ENCODE assay signal across 14 cellular contexts in genomic region chr11:88281317-88281712, GRCh38. TPM values are rescaled to one million over a fixed set of nuclear protein-coding genes. Genes with fewer than 3 reads are reported as not detected.
DNase-seq lines count a peak whose midpoint lies in the region; TF ChIP-seq lines count a peak whose summit lies in the region.
"Had no signal": no experiment of that assay in that cellular context is flagged by ENCODE, and none has a peak within 500 bp of the region (broad histone marks: within the 10 kb centered on the region; RNA-seq: fewer than 3 reads in every experiment).

No MANE protein-coding gene starts in this region.

- DNase-seq in LHCN-M2 (ENCODE audit: low read depth) (peak; percentile 5), amniotic epithelial cell (ENCODE audit: low read depth) (peak; percentile 9), foreskin melanocyte (peak; percentile 51), activated T-cell treated with anti-CD3 and anti-CD28 coated beads for 4 hours (no peak), amygdala (lab: John Stamatoyannopoulos, UW) (no peak), NCI-H187 (lab: John Stamatoyannopoulos, UW) (no peak), RWPE1 (ENCODE audit: low spot score) (no peak)
- DNase-seq: activated CD8-positive, alpha-beta memory T cell treated with anti-CD3 and anti-CD28 coated beads for 24 hours; effector memory CD4-positive, alpha-beta T cell; NCI-H748 treated with DMSO at 0.1 percent for 48 hours; T-helper 2 cell; transverse colon had no signal

- TF ChIP-seq CTCF in C4-2B (conservative IDR thresholded peaks at IDR 0.05) = peak; percentile 30
- TF ChIP-seq CTCF in RWPE1 (conservative IDR thresholded peaks at IDR 0.05; ENCODE audit: low read depth) = no peak

- H3K27ac ChIP-seq in C4-2B (no peak overlapping the region), RWPE1 (no peak overlapping the region)
- H3K27ac ChIP-seq: BLaER1 treated with 17β-estradiol and CSF1 and Interleukin-3, amounts not matched to agents 10 nM and 100 nM; transverse colon had no signal

- CTCF ChIA-PET in RWPE1 (lab: Yijun Ruan, JAX) = interaction anchor here (0.6 to 1.7 kb wide), 9 partner anchors 61 to 968 kb away, joined by 3 to 6 read pairs (median 4); no protein-coding TSS in a partner anchor

- POLR2A ChIA-PET in RWPE1 (lab: Yijun Ruan, JAX; ENCODE audit: low non-redundant PET) = no interaction called here

RNA-seq across cellular contexts. Expression of gene CTSC, which starts 56.2 kb away (rescaled TPM):
- 27.6 and 32.5 TPM in 2 replicates for total RNA-seq in LHCN-M2 (2014; rRNA removed)
- polyA plus RNA-seq in LHCN-M2 (2012) = 20.7 TPM

Comparison
In these comparisons a context has a peak if more than half of its experiments do, and no peak if none do; other contexts are left out.
1. DNase-seq: peak in LHCN-M2 (single experiment), amniotic epithelial cell (single experiment) and foreskin melanocyte (single experiment); none in activated T-cell treated with anti-CD3 and anti-CD28 coated beads for 4 hours (single experiment), amygdala (0 of 56), NCI-H187 (0 of 2) and RWPE1 (single experiment).